Comparison of ENCODE assay signal across 15 cellular contexts in genomic region chr20:36238153-36238552, GRCh38. TPM values are rescaled to one million over a fixed set of nuclear protein-coding genes. Genes with fewer than 3 reads are reported as not detected.
A peak's percentile ranks its signal among the peaks of the same experiment; 100 is the strongest.
DNase-seq lines count a peak whose midpoint lies in the region; ATAC-seq, FAIRE-seq and TF ChIP-seq lines count a peak whose summit lies in the region.
"Had no signal": no experiment of that assay in that cellular context is flagged by ENCODE, and none has a peak within 500 bp of the region (broad histone marks: within the 10 kb centered on the region; RNA-seq: fewer than 3 reads in every experiment).

No MANE protein-coding gene starts in this region.

- no peaks in the 10 kb centered on the region for H3K9me1 ChIP-seq in K562 (ENCODE audit: control insufficient read depth, insufficient read depth, low read length)

- no peaks in the 10 kb centered on the region for H3K9me3 Mint-ChIP-seq in activated T-cell treated with anti-CD3 and anti-CD28 coated beads, Interleukin-2, amount 50 U/mL, for 72 hours
- H3K9me3 Mint-ChIP-seq: effector memory CD8-positive, alpha-beta T cell had no signal

- H3K36me3 Mint-ChIP-seq in activated T-cell treated with anti-CD3 and anti-CD28 coated beads, Interleukin-2, amount 50 U/mL, for 72 hours (ENCODE audit: insufficient read depth in 2 of 2), result peaks cover 0 to 3% of the 10 kb centered on the region in 2 donors

- DNase-seq in activated T-cell treated with anti-CD3 and anti-CD28 coated beads, Interleukin-2, amount 50 U/mL, for 72 hours, result no peak
- DNase-seq in activated T-cell treated with anti-CD3 and anti-CD28 coated beads, Interleukin-2, amount 50 U/mL, for 48 hours, result no peak
- DNase-seq in MM.1S (no peak), K562 (ENCODE audit: extremely low read depth in 1 of 4, low spot score in 3 of 4) (no peak), smooth muscle cell (lab: John Stamatoyannopoulos, UW; ENCODE audit: unreplicated experiment) (no peak), NCI-H446 treated with DMSO at 0.1 percent for 48 hours (lab: John Stamatoyannopoulos, UW) (no peak)
- DNase-seq in activated CD8-positive, alpha-beta memory T cell treated with anti-CD3 and anti-CD28 coated beads for 24 hours, result no peak
- DNase-seq: activated CD4-positive, CD25-positive, alpha-beta regulatory T cell treated with anti-CD3 and anti-CD28 coated beads, Interleukin-2, amount 50 U/mL, for 72 hours; effector memory CD8-positive, alpha-beta T cell; KBM-7; NCI-H1694; NCI-H524; Peyer's patch had no signal

- peaks cover 9% of the 10 kb centered on the region; the same call in 1 of the 2 replicates for H3K36me3 ChIP-seq in MM.1S (replicated peaks; ENCODE audit: insufficient read depth, low read length)
- H3K36me3 ChIP-seq in K562 (ENCODE audit: control insufficient read depth, insufficient read depth, low read length), result peaks cover 46% of the 10 kb centered on the region; the same call in 2 of the 3 replicates
- peaks cover 6% of the 10 kb centered on the region for H3K36me3 ChIP-seq in smooth muscle cell (ENCODE audit: low read depth)

- WGBS in K562 (ENCODE audit: insufficient coverage, low coverage, missing lambda C conversion rate), result 73% methylated on average over 3 of the region's 3 CpGs
- 93% methylated on average over 3 of the region's 3 CpGs for WGBS in smooth muscle cell (ENCODE audit: low lambda C conversion rate)

- POLR2A ChIA-PET in K562 (lab: Yijun Ruan, JAX), result interaction anchor here (0.9 to 1.5 kb wide), 3 partner anchors 11 to 18 kb away, joined by 3 read pairs; no protein-coding TSS in a partner anchor

- TF ChIP-seq EP300 in K562 (IDR thresholded peaks at IDR 0.05; ENCODE audit: low read length), result no peak

- TF ChIP-seq RAD21 in K562 (CRISPR knock-in tag; conservative IDR thresholded peaks at IDR 0.05 in 1 of 2, IDR thresholded peaks at IDR 0.05 in 1 of 2), result no peak

- H3K79me2 ChIP-seq in MM.1S (ENCODE audit: low read length) (peaks cover 63% of the 10 kb centered on the region), K562 (ENCODE audit: control insufficient read depth, insufficient read depth, low read length) (peaks cover 35% of the 10 kb centered on the region), smooth muscle cell (ENCODE audit: low read depth) (peaks cover 62% of the 10 kb centered on the region)

- in situ Hi-C loops in K562 (cut with MboI), result no loop called here

- H3K9me3 ChIP-seq in MM.1S (replicated peaks; ENCODE audit: insufficient read depth, low read length) (no peaks in the 10 kb centered on the region), K562 (replicated peaks; ENCODE audit: control insufficient read depth, insufficient read depth, low read depth, low read length) (no peaks in the 10 kb centered on the region), smooth muscle cell (replicated peaks; ENCODE audit: low read depth) (no peaks in the 10 kb centered on the region)
- H3K9me3 ChIP-seq: Peyer's patch had no signal

- H3K27me3 ChIP-seq in MM.1S (replicated peaks; ENCODE audit: insufficient read depth, low read length) (no peaks in the 10 kb centered on the region), K562 (ENCODE audit: control insufficient read depth in 2 of 2, insufficient read depth in 2 of 2, low read length in 2 of 2) (no peaks in the 10 kb centered on the region; a peak in 1 of 5 replicates), smooth muscle cell (ENCODE audit: low read depth) (no peaks in the 10 kb centered on the region)
- H3K27me3 ChIP-seq: Peyer's patch had no signal

- peaks cover 27% of the 10 kb centered on the region for H3K4me1 Mint-ChIP-seq in activated T-cell treated with anti-CD3 and anti-CD28 coated beads, Interleukin-2, amount 50 U/mL, for 72 hours (ENCODE audit: low read depth)

- no peak for TF ChIP-seq CTCF in MM.1S (IDR thresholded peaks at IDR 0.05; ENCODE audit: low read length)
- no peak for TF ChIP-seq CTCF in K562 (IDR thresholded peaks at IDR 0.05 in 2 of 3, conservative IDR thresholded peaks at IDR 0.05 in 1 of 3; ENCODE audit: insufficient read depth in 2 of 3, low read depth in 1 of 3, low read length in 3 of 3)
- TF ChIP-seq CTCF in smooth muscle cell (IDR thresholded peaks at IDR 0.05; ENCODE audit: borderline replicate concordance, insufficient read depth, poor library complexity, severe bottlenecking), result no peak

- no peak overlapping the region for H3K4me3 Mint-ChIP-seq in activated T-cell treated with anti-CD3 and anti-CD28 coated beads, Interleukin-2, amount 50 U/mL, for 72 hours

- CTCF ChIA-PET in K562 (lab: Yijun Ruan, JAX; ENCODE audit: low intra/inter-chr PET ratio), result interaction anchor here (0.6 kb wide), 1 partner anchor 245 kb away, joined by 3 read pairs; no protein-coding TSS in a partner anchor

- H3K9ac ChIP-seq in MM.1S (ENCODE audit: low read length), result no peak overlapping the region
- H3K9ac ChIP-seq in K562 (ENCODE audit: insufficient read depth in 1 of 2, low read depth in 2 of 2, low read length in 2 of 2), result no peak overlapping the region
- H3K9ac ChIP-seq in smooth muscle cell (ENCODE audit: low read depth), result no peak overlapping the region

- 0 out of 2 replicates have a peak, but pooled peaks cover 3% of the 10 kb centered on the region for H4K20me1 ChIP-seq in MM.1S (ENCODE audit: insufficient read depth, low read length)
- H4K20me1 ChIP-seq in K562 (replicated peaks; ENCODE audit: control insufficient read depth, insufficient read depth, low read length), result no peaks in the 10 kb centered on the region
- peaks cover 25% of the 10 kb centered on the region for H4K20me1 ChIP-seq in smooth muscle cell (ENCODE audit: low read depth)

- no peak for TF ChIP-seq POLR2A in K562 (conservative IDR thresholded peaks at IDR 0.05)

- H3K27me3 Mint-ChIP-seq in activated T-cell treated with anti-CD3 and anti-CD28 coated beads, Interleukin-2, amount 50 U/mL, for 72 hours (ENCODE audit: low read depth), result no peaks in the 10 kb centered on the region
- H3K27me3 Mint-ChIP-seq: effector memory CD8-positive, alpha-beta T cell had no signal

- FAIRE-seq in K562 (lab: Jason Lieb, UNC), result no peak
- FAIRE-seq: H1 had no signal

- H3K4me3 ChIP-seq in MM.1S (ENCODE audit: low read length) (no peak overlapping the region), K562 (no peak overlapping the region), smooth muscle cell (no peak overlapping the region)

- H3K27ac ChIP-seq in MM.1S (ENCODE audit: low read length) (no peak overlapping the region), K562 (ENCODE audit: extremely low read depth, low read depth, low read length) (no peak overlapping the region), smooth muscle cell (ENCODE audit: low read depth) (no peak overlapping the region)
- H3K27ac ChIP-seq: Peyer's patch had no signal

- H3F3A ChIP-seq in MM.1S (ENCODE audit: insufficient read depth, low read length) (no peaks in the 10 kb centered on the region), smooth muscle cell (ENCODE audit: low read depth) (no peaks in the 10 kb centered on the region)

- H2AFZ ChIP-seq in MM.1S (ENCODE audit: low read length) (no peak overlapping the region), K562 (ENCODE audit: low read depth, low read length) (no peak overlapping the region), smooth muscle cell (ENCODE audit: low read depth) (no peak overlapping the region)

- no peaks in the 10 kb centered on the region for H3K9me2 ChIP-seq in MM.1S (replicated peaks; ENCODE audit: insufficient read depth, low read length)

- ATAC-seq in activated T-cell treated with anti-CD3 and anti-CD28 coated beads, Interleukin-2, amount 50 U/mL, for 72 hours (replicated peaks in 1 of 2), result no peak
- ATAC-seq in K562 (no peak), HG02571 (IDR thresholded peaks at IDR 0.05; ENCODE audit: unreplicated experiment) (no peak)
- ATAC-seq: effector memory CD8-positive, alpha-beta T cell had no signal

- intact Hi-C loops in K562 (cut with micrococcal nuclease), result no loop called here

- H3K4me2 ChIP-seq in MM.1S (ENCODE audit: low read depth, low read length) (peak overlapping the region; percentile 1; the same call in 1 of the 2 replicates), K562 (ENCODE audit: insufficient read depth, low read length) (no peak overlapping the region), smooth muscle cell (peak overlapping the region; percentile 95)

- TSS peak; percentile 9 for BruUV-seq in K562 (replicated peaks; lab: Mats Ljungman, UMichigan)

- H3K4me1 ChIP-seq in MM.1S (ENCODE audit: low read length) (peaks cover 9% of the 10 kb centered on the region), K562 (replicated peaks in 1 of 2; ENCODE audit: control insufficient read depth in 2 of 2, insufficient read depth in 2 of 2, low read length in 2 of 2) (peaks cover 5 to 7% of the 10 kb centered on the region in 2 experiments; a peak in 4 of 5 replicates), smooth muscle cell (ENCODE audit: low read depth) (peaks cover 7% of the 10 kb centered on the region)

- H3K27ac Mint-ChIP-seq in activated T-cell treated with anti-CD3 and anti-CD28 coated beads, Interleukin-2, amount 50 U/mL, for 72 hours, result peak overlapping the region; percentile 15

TF ChIP-seq in K562, 482 proteins besides CTCF, POLR2A, EP300 and RAD21 (continues in another document):
- TF ChIP-seq SOX6 (IDR thresholded peaks at IDR 0.05), result no peak
- peak; percentile 80 for TF ChIP-seq C11orf30 (IDR thresholded peaks at IDR 0.05; ENCODE audit: low read depth)
- no peak for TF ChIP-seq GATA2 (CRISPR knock-in tag; IDR thresholded peaks at IDR 0.05)
- peak in 1 of 2 experiments; percentile 23; a peak in 1 of 4 replicates for TF ChIP-seq KDM1A (IDR thresholded peaks at IDR 0.05)

RNA-seq across cellular contexts. Expression of gene AAR2, which starts 1.9 kb away (rescaled TPM):
- 10 to 100 TPM; 19.1 to 25.3 TPM for total RNA-seq in activated T-cell treated with anti-CD3 and anti-CD28 coated beads, Interleukin-2, amount 50 U/mL, for 72 hours
- 10.3 and 27.3 TPM in 2 replicates for total RNA-seq in K562 (2011; cell fraction: chromatin; rRNA removed; ENCODE audit: low replicate concordance)
- 20.4 and 22.3 TPM in 2 replicates for total RNA-seq in K562 (2011; cell fraction: nucleolus; rRNA removed)
- 16.5 and 16.9 TPM in 2 replicates for total RNA-seq in K562 (2011; cell fraction: nucleoplasm; rRNA removed)
- total RNA-seq in K562 (2014; rRNA removed) (24.7 and 29.6 TPM in 2 replicates), K562 (2014; rRNA removed; fragmentation: Illumina TruSeq; extraction: Trizol) (18.0 and 20.0 TPM in 2 replicates), K562 (2015; rRNA removed; fragmentation: Illumina TruSeq; extraction: Trizol) (22.4 and 23.6 TPM in 2 replicates), K562 (2021) (26.0 and 26.3 TPM in 2 replicates), smooth muscle cell (25.9 and 26.6 TPM in 2 replicates)
- polyA plus RNA-seq in K562 (2011; rRNA removed) (30.7 and 30.8 TPM in 2 replicates), K562 (2014; fragmentation: Illumina TruSeq; extraction: Trizol) (36.2 and 39.4 TPM in 2 replicates), K562 (2014; fragmentation: Nextera tagmentation; extraction: Ambion mirVana) (10 to 100 TPM in 1 of 2 experiments, 1 to 10 TPM in 1; 6.5 to 12.0 TPM), K562 (2014; rRNA removed) (29.3 and 30.0 TPM in 2 replicates), smooth muscle cell (37.5 and 39.9 TPM in 2 replicates)
- polyA plus RNA-seq in K562 (2011; cell fraction: cytosol; rRNA removed), result 31.0 and 52.8 TPM in 2 replicates
- polyA plus RNA-seq in K562 (2011; cell fraction: nucleus; rRNA removed), result 14.5 and 21.1 TPM in 2 replicates
- 21.4 and 24.8 TPM in 2 replicates for polyA plus RNA-seq in K562 (2012)
- 20.2 and 29.3 TPM in 2 replicates for polyA minus RNA-seq in K562 (2011; rRNA and poly(A)+ RNA removed)
- polyA minus RNA-seq in K562 (2011; cell fraction: cytosol; rRNA and poly(A)+ RNA removed), result 15.3 and 17.6 TPM in 2 replicates
- polyA minus RNA-seq in K562 (2011; cell fraction: nucleus; rRNA and poly(A)+ RNA removed), result 13.1 and 18.1 TPM in 2 replicates
